In the genomic region with DNA sequence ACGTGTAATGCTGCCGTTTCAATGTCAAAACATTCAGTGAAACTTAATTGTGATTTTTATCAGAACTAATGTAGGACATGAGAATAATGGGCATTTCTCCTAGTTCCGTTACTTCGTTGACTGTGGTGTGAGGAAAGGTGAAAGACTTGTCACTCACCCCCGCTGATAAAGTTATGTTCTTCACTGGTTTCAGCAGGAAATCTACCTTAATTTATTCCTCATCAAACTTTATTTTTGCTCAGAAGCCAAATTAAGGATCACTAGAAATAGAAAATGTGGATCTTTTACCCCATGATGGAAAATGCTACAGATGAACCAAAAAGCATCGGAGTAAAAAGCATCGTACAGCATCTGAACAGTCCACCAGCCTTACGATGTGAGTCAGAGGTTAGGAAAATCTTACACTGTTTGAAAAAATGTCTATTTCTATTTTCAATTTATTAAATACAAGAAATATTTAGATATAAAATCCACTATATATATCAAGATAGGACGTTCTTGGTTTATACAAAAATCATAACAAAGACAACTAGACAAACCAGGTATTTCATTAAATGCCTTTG, we compare ENCODE assay signal across 1 cellular context.
TF ChIP-seq lines count a peak whose summit lies in the region.

No MANE protein-coding gene starts in this region.

TF ChIP-seq in GM12878, 131 proteins besides CTCF, POLR2A, EP300 and RAD21 (continued from another document):
- TF ChIP-seq, protein P1, sequence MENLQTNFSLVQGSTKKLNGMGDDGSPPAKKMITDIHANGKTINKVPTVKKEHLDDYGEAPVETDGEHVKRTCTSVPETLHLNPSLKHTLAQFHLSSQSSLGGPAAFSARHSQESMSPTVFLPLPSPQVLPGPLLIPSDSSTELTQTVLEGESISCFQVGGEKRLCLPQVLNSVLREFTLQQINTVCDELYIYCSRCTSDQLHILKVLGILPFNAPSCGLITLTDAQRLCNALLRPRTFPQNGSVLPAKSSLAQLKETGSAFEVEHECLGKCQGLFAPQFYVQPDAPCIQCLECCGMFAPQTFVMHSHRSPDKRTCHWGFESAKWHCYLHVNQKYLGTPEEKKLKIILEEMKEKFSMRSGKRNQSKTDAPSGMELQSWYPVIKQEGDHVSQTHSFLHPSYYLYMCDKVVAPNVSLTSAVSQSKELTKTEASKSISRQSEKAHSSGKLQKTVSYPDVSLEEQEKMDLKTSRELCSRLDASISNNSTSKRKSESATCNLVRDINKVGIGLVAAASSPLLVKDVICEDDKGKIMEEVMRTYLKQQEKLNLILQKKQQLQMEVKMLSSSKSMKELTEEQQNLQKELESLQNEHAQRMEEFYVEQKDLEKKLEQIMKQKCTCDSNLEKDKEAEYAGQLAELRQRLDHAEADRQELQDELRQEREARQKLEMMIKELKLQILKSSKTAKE (IDR thresholded peaks at IDR 0.05; ENCODE audit: low read depth, poor library complexity, severe bottlenecking) = no peak
- TF ChIP-seq MYC (IDR thresholded peaks at IDR 0.05; ENCODE audit: insufficient read depth, insufficient read length, insufficient replicate concordance, low read length, severe bottlenecking) (no peak), SIX5 (IDR thresholded peaks at IDR 0.05; ENCODE audit: low read depth, low read length, severe bottlenecking) (no peak), KAT2A (conservative IDR thresholded peaks at IDR 0.05; ENCODE audit: control insufficient read depth, low read depth, low read length) (no peak), LARP7 (IDR thresholded peaks at IDR 0.05) (no peak), CEBPB (IDR thresholded peaks at IDR 0.05; ENCODE audit: borderline replicate concordance in 1 of 2, low read depth in 2 of 2, low read length in 2 of 2) (no peak), TCF12 (IDR thresholded peaks at IDR 0.05; ENCODE audit: low read depth, low read length) (no peak), IKZF2 (IDR thresholded peaks at IDR 0.05) (no peak), TBL1XR1 (IDR thresholded peaks at IDR 0.05; ENCODE audit: low read depth, low read length) (no peak), BRCA1 (IDR thresholded peaks at IDR 0.05; ENCODE audit: low read depth, low read length) (no peak), EGR1 (IDR thresholded peaks at IDR 0.05; ENCODE audit: borderline replicate concordance in 1 of 2, low read depth in 2 of 2, low read length in 2 of 2) (no peak), ZNF384 (IDR thresholded peaks at IDR 0.05; ENCODE audit: borderline replicate concordance, low read depth, low read length) (no peak), NR2F1 (conservative IDR thresholded peaks at IDR 0.05) (no peak)
- TF ChIP-seq, protein P2, sequence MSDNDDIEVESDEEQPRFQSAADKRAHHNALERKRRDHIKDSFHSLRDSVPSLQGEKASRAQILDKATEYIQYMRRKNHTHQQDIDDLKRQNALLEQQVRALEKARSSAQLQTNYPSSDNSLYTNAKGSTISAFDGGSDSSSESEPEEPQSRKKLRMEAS (IDR thresholded peaks at IDR 0.05; ENCODE audit: low read depth, low read length) = no peak
TF ChIP-seq in GM12878: peak in this region for 0.
